ENCODE assay signal across 8 cellular contexts in the genomic region with DNA sequence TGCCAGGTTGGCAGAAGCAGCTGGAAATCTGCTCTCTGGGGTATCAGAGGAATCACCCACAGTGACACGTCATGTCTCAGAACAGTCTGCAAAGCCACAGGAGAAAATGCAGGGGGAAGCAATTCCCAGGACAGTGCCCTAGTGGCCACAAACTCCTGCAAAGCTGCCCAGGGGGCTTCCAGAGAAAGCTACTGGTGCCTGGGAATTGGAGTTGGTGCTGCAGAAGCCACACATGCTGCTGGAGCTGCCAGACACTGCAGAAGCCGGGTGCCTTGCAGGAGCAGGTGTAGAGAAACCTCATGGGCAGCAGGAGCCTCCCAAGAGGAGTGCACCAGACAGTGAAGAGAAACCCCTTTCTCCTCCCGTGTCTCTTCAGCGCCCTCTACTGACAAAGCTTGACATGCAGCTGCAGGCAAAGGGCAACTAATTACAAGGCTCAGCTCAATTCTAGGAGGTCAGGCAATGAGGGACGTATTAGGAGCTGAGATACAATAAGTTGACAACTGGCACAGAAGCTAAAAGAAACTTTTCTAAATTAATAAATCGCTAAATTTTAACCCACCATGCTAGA. TPM values are rescaled to one million over a fixed set of nuclear protein-coding genes. Genes with fewer than 3 reads are reported as not detected.
DNase-seq lines count a peak whose midpoint lies in the region; TF ChIP-seq lines count a peak whose summit lies in the region.

No MANE protein-coding gene starts in this region.

- peaks cover 0 to 6% (median 0%) of the 10 kb centered on the region in 4 donors for H3K4me1 ChIP-seq in transverse colon

- in situ Hi-C loops in transverse colon (cut with MboI; ENCODE audit: low pct_ligation_motif_present in 1 of 4, low pct_unique_long_range_greater_than_20kb in 1 of 4, low sequenced_read_pairs in 3 of 4), result no loop called here

- WGBS in transverse colon (ENCODE audit: low coverage in 1 of 2), 2 donors, result 59 to 79% methylated on average over 2 to 6 of the region's 6 CpGs

- TF ChIP-seq POLR2A in NB4 (IDR thresholded peaks at IDR 0.05; ENCODE audit: extremely low read depth, insufficient read length) (no peak), transverse colon (IDR thresholded peaks at IDR 0.05) (no peak)

- no peaks in the 10 kb centered on the region for H3K36me3 ChIP-seq in transverse colon

- TF ChIP-seq CTCF in NB4 (IDR thresholded peaks at IDR 0.05; ENCODE audit: low read depth, low read length) (peak; percentile 78), transverse colon (IDR thresholded peaks at IDR 0.05) (peak in 3 of 5 experiments; percentile 7 to 13 (median 10))

- no peak overlapping the region for H3K27ac ChIP-seq in transverse colon

- H3K27me3 ChIP-seq in transverse colon, result peaks cover 13% of the 10 kb centered on the region

- peak; percentile 55 for DNase-seq in stimulated activated CD4-positive, alpha-beta T cell treated with anti-CD3 and anti-CD28 coated beads, Interleukin-15, amount 100 ng/mL, for 24 hours
- no peak for DNase-seq in stimulated activated CD4-positive, alpha-beta T cell treated with anti-CD3 and anti-CD28 coated beads, Interleukin-4, amount 100 ng/mL, for 1 hour
- DNase-seq in NB4 (ENCODE audit: low read depth) (peak; percentile 72), cerebellar cortex (ENCODE audit: low spot score) (peak; percentile 13), transverse colon (no peak), AG20443 (ENCODE audit: low spot score) (no peak), anterior cingulate cortex (lab: John Stamatoyannopoulos, UW) (no peak), amygdala (lab: John Stamatoyannopoulos, UW) (no peak)

- intact Hi-C loops in transverse colon (cut with DNase I; ENCODE audit: low total_unique reads), result no loop called here

- H3K9me3 ChIP-seq in transverse colon, result peaks cover 0 to 3% of the 10 kb centered on the region in 2 donors

- no peak overlapping the region for H3K4me3 ChIP-seq in NB4 (ENCODE audit: low read depth, low read length)
- H3K4me3 ChIP-seq in transverse colon, result no peak overlapping the region

- no peak for TF ChIP-seq EP300 in transverse colon (IDR thresholded peaks at IDR 0.05; ENCODE audit: low read depth)

RNA-seq across cellular contexts. Expression of gene NUB1, which starts 30.2 kb away (rescaled TPM):
- 10 to 100 TPM; 26.3 to 69.5 (median 56.4) TPM for total RNA-seq in transverse colon

Comparison
In these comparisons a context has a peak if more than half of its experiments do, and no peak if none do; other contexts are left out.
1. DNase-seq: peak in stimulated activated CD4-positive, alpha-beta T cell treated with anti-CD3 and anti-CD28 coated beads, Interleukin-15, amount 100 ng/mL, for 24 hours (single experiment), NB4 (single experiment) and cerebellar cortex (single experiment); none in stimulated activated CD4-positive, alpha-beta T cell treated with anti-CD3 and anti-CD28 coated beads, Interleukin-4, amount 100 ng/mL, for 1 hour (single experiment), transverse colon (single experiment), AG20443 (single experiment), anterior cingulate cortex (0 of 58) and amygdala (0 of 56).